In genomic region chr19:38932425-38933179, GRCh38 we compare ENCODE assay signal across 9 cellular contexts. TPM values are rescaled to one million over a fixed set of nuclear protein-coding genes. Genes with fewer than 3 reads are reported as not detected.
A peak's percentile ranks its signal among the peaks of the same experiment; 100 is the strongest.
DNase-seq lines count a peak whose midpoint lies in the region; ATAC-seq and TF ChIP-seq lines count a peak whose summit lies in the region.
"Had no signal": no experiment of that assay in that cellular context is flagged by ENCODE, and none has a peak within 500 bp of the region (broad histone marks: within the 10 kb centered on the region; RNA-seq: fewer than 3 reads in every experiment).

No MANE protein-coding gene starts in this region.

- intact Hi-C loops in lower lobe of right lung (cut with DNase I) = no loop called here
- intact Hi-C loops in ascending aorta (cut with DNase I) = loop anchor here (10.0 kb wide), 1 partner anchor 418 kb away; no protein-coding TSS in a partner anchor

- ATAC-seq in activated CD8-positive, alpha-beta memory T cell treated with anti-CD3 and anti-CD28 coated beads, Interleukin-2, amount 10 ng/mL, durations not matched to agents 7 days and 5 days = no peak
- ATAC-seq in lower lobe of right lung = no peak

- DNase-seq in activated CD8-positive, alpha-beta memory T cell treated with anti-CD3 and anti-CD28 coated beads, Interleukin-2, amount 10 ng/mL, durations not matched to agents 7 days and 5 days = peak; percentile 65
- no peak for DNase-seq in activated CD8-positive, alpha-beta memory T cell treated with anti-CD3 and anti-CD28 coated beads for 24 hours
- DNase-seq in MV-4-11 (lab: John Stamatoyannopoulos, UW) (peak; percentile 56), lower lobe of right lung (no peak), superior temporal gyrus (ENCODE audit: extremely low spot score) (no peak), ascending aorta (ENCODE audit: low spot score in 2 of 2) (no peak), OCI-M2 (lab: John Stamatoyannopoulos, UW; ENCODE audit: unreplicated experiment) (no peak)
- DNase-seq: activated naive CD8-positive, alpha-beta T cell treated with anti-CD3 and anti-CD28 coated beads, Interleukin-2, amount 10 ng/mL, durations not matched to agents 7 days and 5 days had no signal

- H3K4me1 ChIP-seq in lower lobe of right lung (peaks cover 30% of the 10 kb centered on the region), ascending aorta (peaks cover 9 to 14% of the 10 kb centered on the region in 2 donors)

- H3K4me1 Mint-ChIP-seq in activated CD8-positive, alpha-beta memory T cell treated with anti-CD3 and anti-CD28 coated beads, Interleukin-2, amount 10 ng/mL, durations not matched to agents 7 days and 5 days = peaks cover 43% of the 10 kb centered on the region
- H3K4me1 Mint-ChIP-seq in activated naive CD8-positive, alpha-beta T cell (ENCODE audit: low read depth) = peaks cover 28% of the 10 kb centered on the region

- H3K9me3 ChIP-seq in lower lobe of right lung (peaks cover 3% of the 10 kb centered on the region), ascending aorta (no peaks in the 10 kb centered on the region)

- TF ChIP-seq CTCF in lower lobe of right lung (IDR thresholded peaks at IDR 0.05) = peak; percentile 26
- TF ChIP-seq CTCF in ascending aorta (IDR thresholded peaks at IDR 0.05) = no peak

- H3K36me3 ChIP-seq in lower lobe of right lung (peaks cover 22% of the 10 kb centered on the region), ascending aorta (peaks cover 2 to 25% of the 10 kb centered on the region in 2 donors)

- no peak overlapping the region for H3K27ac Mint-ChIP-seq in activated CD8-positive, alpha-beta memory T cell treated with anti-CD3 and anti-CD28 coated beads, Interleukin-2, amount 10 ng/mL, durations not matched to agents 7 days and 5 days
- H3K27ac Mint-ChIP-seq in activated naive CD8-positive, alpha-beta T cell = peak overlapping the region; percentile 41

- H3K9me3 Mint-ChIP-seq in activated CD8-positive, alpha-beta memory T cell treated with anti-CD3 and anti-CD28 coated beads, Interleukin-2, amount 10 ng/mL, durations not matched to agents 7 days and 5 days (ENCODE audit: low read depth) = peaks cover 2% of the 10 kb centered on the region
- H3K9me3 Mint-ChIP-seq in activated naive CD8-positive, alpha-beta T cell (ENCODE audit: low read depth) = no peaks in the 10 kb centered on the region

- H3K27me3 Mint-ChIP-seq in activated CD8-positive, alpha-beta memory T cell treated with anti-CD3 and anti-CD28 coated beads, Interleukin-2, amount 10 ng/mL, durations not matched to agents 7 days and 5 days = no peaks in the 10 kb centered on the region
- no peaks in the 10 kb centered on the region for H3K27me3 Mint-ChIP-seq in activated naive CD8-positive, alpha-beta T cell
- H3K27me3 Mint-ChIP-seq: activated naive CD8-positive, alpha-beta T cell treated with anti-CD3 and anti-CD28 coated beads, Interleukin-2, amount 10 ng/mL, durations not matched to agents 7 days and 5 days had no signal

- H3K4me3 Mint-ChIP-seq in activated CD8-positive, alpha-beta memory T cell treated with anti-CD3 and anti-CD28 coated beads, Interleukin-2, amount 10 ng/mL, durations not matched to agents 7 days and 5 days = peak overlapping the region; percentile 18
- peak overlapping the region; percentile 98 for H3K4me3 Mint-ChIP-seq in activated naive CD8-positive, alpha-beta T cell

- H3K36me3 Mint-ChIP-seq in activated CD8-positive, alpha-beta memory T cell treated with anti-CD3 and anti-CD28 coated beads, Interleukin-2, amount 10 ng/mL, durations not matched to agents 7 days and 5 days = peaks cover 36% of the 10 kb centered on the region
- peaks cover 12% of the 10 kb centered on the region for H3K36me3 Mint-ChIP-seq in activated naive CD8-positive, alpha-beta T cell

- H3K27me3 ChIP-seq in lower lobe of right lung (ENCODE audit: low read depth) = no peaks in the 10 kb centered on the region
- H3K27me3 ChIP-seq in ascending aorta = no peaks in the 10 kb centered on the region

- H3K27ac ChIP-seq in lower lobe of right lung = no peak overlapping the region
- no peak overlapping the region for H3K27ac ChIP-seq in ascending aorta

- CTCF ChIA-PET in activated CD8-positive, alpha-beta memory T cell treated with anti-CD3 and anti-CD28 coated beads, Interleukin-2, amount 10 ng/mL, durations not matched to agents 7 days and 5 days (lab: Charles Lee) = interaction anchor here (0.6 to 4.6 kb wide), 13 partner anchors 10 to 530 kb away, joined by 3 to 30 read pairs (median 3); partner anchors contain the start of genes ECH1 and FAM98C

- no peak overlapping the region for H3K4me3 ChIP-seq in lower lobe of right lung
- no peak overlapping the region for H3K4me3 ChIP-seq in ascending aorta

RNA-seq across cellular contexts. Expression of gene MRPS12, which starts 1.9 kb away (rescaled TPM):
- total RNA-seq in activated CD8-positive, alpha-beta memory T cell treated with anti-CD3 and anti-CD28 coated beads, Interleukin-2, amount 10 ng/mL, durations not matched to agents 7 days and 5 days = 10 to 100 TPM; 62.0 to 73.7 TPM
- total RNA-seq in lower lobe of right lung (25.9 TPM), ascending aorta (9.9 TPM)

RNA-seq across cellular contexts. Expression of gene SARS2, which starts 2.0 kb away (rescaled TPM):
- 10 to 100 TPM; 45.7 to 46.4 TPM for total RNA-seq in activated CD8-positive, alpha-beta memory T cell treated with anti-CD3 and anti-CD28 coated beads, Interleukin-2, amount 10 ng/mL, durations not matched to agents 7 days and 5 days
- 21.0 TPM for total RNA-seq in lower lobe of right lung
- total RNA-seq in ascending aorta = 1.4 TPM

RNA-seq across cellular contexts. Expression of gene CCER2, which starts 20.6 kb away (rescaled TPM):
- under 1 TPM; 0.49 to 0.85 TPM for total RNA-seq in activated CD8-positive, alpha-beta memory T cell treated with anti-CD3 and anti-CD28 coated beads, Interleukin-2, amount 10 ng/mL, durations not matched to agents 7 days and 5 days
- not detected for total RNA-seq in lower lobe of right lung
- not detected for total RNA-seq in ascending aorta

RNA-seq across cellular contexts. Expression of gene NFKBIB, which starts 32.8 kb away (rescaled TPM):
- total RNA-seq in activated CD8-positive, alpha-beta memory T cell treated with anti-CD3 and anti-CD28 coated beads, Interleukin-2, amount 10 ng/mL, durations not matched to agents 7 days and 5 days = 10 to 100 TPM; 44.7 to 65.7 TPM
- total RNA-seq in lower lobe of right lung (23.1 TPM), ascending aorta (6.3 TPM)

RNA-seq across cellular contexts. Expression of gene SIRT2, which starts 33.2 kb away (rescaled TPM):
- total RNA-seq in activated CD8-positive, alpha-beta memory T cell treated with anti-CD3 and anti-CD28 coated beads, Interleukin-2, amount 10 ng/mL, durations not matched to agents 7 days and 5 days = 10 to 100 TPM; 47.1 to 47.8 TPM
- total RNA-seq in lower lobe of right lung (60.1 TPM), ascending aorta (53.1 TPM)

Comparison
In these comparisons a context has a peak if more than half of its experiments do, and no peak if none do; other contexts are left out.
1. DNase-seq: peak in activated CD8-positive, alpha-beta memory T cell treated with anti-CD3 and anti-CD28 coated beads, Interleukin-2, amount 10 ng/mL, durations not matched to agents 7 days and 5 days (single experiment) and MV-4-11 (single experiment); none in activated CD8-positive, alpha-beta memory T cell treated with anti-CD3 and anti-CD28 coated beads for 24 hours (single experiment), lower lobe of right lung (single experiment), superior temporal gyrus (single experiment), ascending aorta (0 of 2) and OCI-M2 (single experiment).